8 cellular contexts compared by ENCODE assay signal in genomic region chr6:7238900-7239589, GRCh38.
DNase-seq lines count a peak whose midpoint lies in the region; ATAC-seq and TF ChIP-seq lines count a peak whose summit lies in the region.

No MANE protein-coding gene starts in this region.

- CTCF ChIA-PET in Panc1 (lab: Charles Lee) = interaction anchor here (0.6 kb wide), 1 partner anchor 1172 kb away, joined by 4 read pairs; no protein-coding TSS in a partner anchor

- no peak overlapping the region for H3K4me3 ChIP-seq in BLaER1 treated with 17β-estradiol and CSF1 and Interleukin-3, amounts not matched to agents 10 nM and 100 nM
- H3K4me3 ChIP-seq in Panc1 (ENCODE audit: low read depth in 2 of 2, low read length in 2 of 2) (no peak overlapping the region), fibroblast of pulmonary artery (replicated peaks; ENCODE audit: low read depth, low read length) (no peak overlapping the region), tibial artery (no peak overlapping the region)

- no TSS peak for BruUV-seq in Panc1 (replicated peaks; lab: Mats Ljungman, UMichigan)

- peak overlapping the region in 7 of 11 experiments; percentile 9 to 47 (median 29); a peak in 10 of 22 replicates for H3K27ac ChIP-seq in BLaER1 treated with 17β-estradiol and CSF1 and Interleukin-3, amounts not matched to agents 10 nM and 100 nM
- no peak overlapping the region for H3K27ac ChIP-seq in Panc1 (ENCODE audit: low read length)
- no peak overlapping the region for H3K27ac ChIP-seq in tibial artery

- H3K9ac ChIP-seq in BLaER1 treated with 17β-estradiol and CSF1 and Interleukin-3, amounts not matched to agents 10 nM and 100 nM = peak overlapping the region in 8 of 11 experiments; percentile 3 to 38 (median 16); a peak in 6 of 22 replicates

- H3K27me3 Mint-ChIP-seq in activated T-cell treated with anti-CD3 and anti-CD28 coated beads, Interleukin-2, amount 50 U/mL, for 24 hours = no peaks in the 10 kb centered on the region

- peak overlapping the region; percentile 31 to 83 (median 60) for H3K4me2 ChIP-seq in BLaER1 treated with 17β-estradiol and CSF1 and Interleukin-3, amounts not matched to agents 10 nM and 100 nM

- in situ Hi-C loops in Panc1 (cut with HindIII; ENCODE audit: low pct_unique_long_range_greater_than_20kb, low sequenced_read_pairs) = no loop called here

- peaks cover 63% of the 10 kb centered on the region for H3K36me3 Mint-ChIP-seq in activated T-cell treated with anti-CD3 and anti-CD28 coated beads, Interleukin-2, amount 50 U/mL, for 24 hours (ENCODE audit: low read depth)

- H3K27ac Mint-ChIP-seq in activated T-cell treated with anti-CD3 and anti-CD28 coated beads, Interleukin-2, amount 50 U/mL, for 24 hours = peak overlapping the region; percentile 62

- no peaks in the 10 kb centered on the region for H3K9me3 ChIP-seq in BLaER1 treated with 17β-estradiol and CSF1 and Interleukin-3, amounts not matched to agents 10 nM and 100 nM (replicated peaks in 1 of 11)
- H3K9me3 ChIP-seq in Panc1 (ENCODE audit: control insufficient read depth, insufficient read depth, low read depth, low read length) (no peaks in the 10 kb centered on the region), tibial artery (no peaks in the 10 kb centered on the region)

- peaks cover 29% of the 10 kb centered on the region for H3K4me1 Mint-ChIP-seq in activated T-cell treated with anti-CD3 and anti-CD28 coated beads, Interleukin-2, amount 50 U/mL, for 24 hours (ENCODE audit: low read depth)

- H3K36me3 ChIP-seq in BLaER1 treated with 17β-estradiol and CSF1 and Interleukin-3, amounts not matched to agents 10 nM and 100 nM = peaks cover 47 to 80% (median 64%) of the 10 kb centered on the region in 11 experiments
- H3K36me3 ChIP-seq in Panc1 (ENCODE audit: control insufficient read depth, insufficient read depth, low read length) (peaks cover 7% of the 10 kb centered on the region; the same call in 1 of the 2 replicates), tibial artery (peaks cover 2 to 45% (median 24%) of the 10 kb centered on the region in 3 donors)

- POLR2A ChIA-PET in Panc1 (lab: Charles Lee) = no interaction called here

- peaks cover 8 to 84% (median 65%) of the 10 kb centered on the region in 11 experiments; a peak in 18 of 22 replicates for H4K20me1 ChIP-seq in BLaER1 treated with 17β-estradiol and CSF1 and Interleukin-3, amounts not matched to agents 10 nM and 100 nM

- no peaks in the 10 kb centered on the region for H3K27me3 ChIP-seq in BLaER1 treated with 17β-estradiol and CSF1 and Interleukin-3, amounts not matched to agents 10 nM and 100 nM
- H3K27me3 ChIP-seq in Panc1 (ENCODE audit: control insufficient read depth, insufficient read depth, low read length) = no peaks in the 10 kb centered on the region
- H3K27me3 ChIP-seq in tibial artery = no peaks in the 10 kb centered on the region

- TF ChIP-seq CTCF in Panc1 (IDR thresholded peaks at IDR 0.05) (peak; percentile 85), fibroblast of pulmonary artery (IDR thresholded peaks at IDR 0.05; ENCODE audit: low read length, missing control alignments) (peak; percentile 67), tibial artery (IDR thresholded peaks at IDR 0.05) (peak; percentile 55 to 61)

- H3K4me1 ChIP-seq in BLaER1 treated with 17β-estradiol and CSF1 and Interleukin-3, amounts not matched to agents 10 nM and 100 nM = peaks cover 65 to 100% (median 79%) of the 10 kb centered on the region in 10 experiments
- H3K4me1 ChIP-seq in Panc1 (ENCODE audit: control insufficient read depth, insufficient read depth, low read length) (peaks cover 13% of the 10 kb centered on the region), tibial artery (peaks cover 0 to 34% (median 0%) of the 10 kb centered on the region in 4 donors)

- intact Hi-C loops in Panc1 (cut with micrococcal nuclease; ENCODE audit: unreplicated experiment) (loop anchor here (5.0 kb wide), 1 partner anchor 682 kb away; no protein-coding TSS in a partner anchor), tibial artery (cut with DNase I; ENCODE audit: low total_unique reads) (loop anchor here (5.0 to 10.0 kb wide), 2 partner anchors 124 to 562 kb away; no protein-coding TSS in a partner anchor)

- peak; percentile 58 for DNase-seq in LHCN-M2 (ENCODE audit: low read depth)
- DNase-seq in Panc1 (ENCODE audit: low read depth, low spot score) = no peak
- peak; percentile 83 for DNase-seq in activated T-cell treated with anti-CD3 and anti-CD28 coated beads, Interleukin-2, amount 50 U/mL, for 24 hours
- DNase-seq in fibroblast of pulmonary artery (ENCODE audit: low read depth) = peak; percentile 72
- peak; percentile 7 for DNase-seq in occipital lobe (lab: John Stamatoyannopoulos, UW)
- DNase-seq in tibial artery = peak; percentile 84 to 90

- H3K9me3 Mint-ChIP-seq in activated T-cell treated with anti-CD3 and anti-CD28 coated beads, Interleukin-2, amount 50 U/mL, for 24 hours = no peaks in the 10 kb centered on the region

- no peak overlapping the region for H3K4me3 Mint-ChIP-seq in activated T-cell treated with anti-CD3 and anti-CD28 coated beads, Interleukin-2, amount 50 U/mL, for 24 hours

- ATAC-seq in GM19467 (IDR thresholded peaks at IDR 0.05; ENCODE audit: unreplicated experiment) (peak; percentile 49), Panc1 (peak; percentile 87)

Comparison
In these comparisons a context has a peak if more than half of its experiments do, and no peak if none do; other contexts are left out.
1. H3K27ac ChIP-seq: peak in BLaER1 treated with 17β-estradiol and CSF1 and Interleukin-3, amounts not matched to agents 10 nM and 100 nM (7 of 11); none in Panc1 (single experiment) and tibial artery (0 of 2).
2. Peak in every context shown above with its lines, with median percentiles within 50 percentile points of each other: CTCF ChIP-seq.